ENCODE assay signal across 19 cellular contexts in genomic region chr2:129752686-129753085, GRCh38.
DNase-seq lines count a peak whose midpoint lies in the region; TF ChIP-seq lines count a peak whose summit lies in the region.
"Had no signal": no experiment of that assay in that cellular context is flagged by ENCODE, and none has a peak within 500 bp of the region (broad histone marks: within the 10 kb centered on the region; RNA-seq: fewer than 3 reads in every experiment).

No MANE protein-coding gene starts in this region.

- peak overlapping the region; percentile 52 for H3K4me2 ChIP-seq in OCI-LY3 (ENCODE audit: low read length)
- H3K4me2 ChIP-seq: BLaER1 had no signal

- H3K9me3 Mint-ChIP-seq in glutamatergic neuron (ENCODE audit: unreplicated experiment) (peaks cover 9% of the 10 kb centered on the region), nephron (peaks cover 16% of the 10 kb centered on the region)
- H3K9me3 Mint-ChIP-seq: CD8-positive, alpha-beta T cell had no signal

- DNase-seq in glutamatergic neuron (peak; percentile 6), spleen (peak; percentile 39), posterior vena cava (ENCODE audit: low spot score) (no peak), NCI-H446 treated with DMSO at 0.1 percent for 48 hours (lab: John Stamatoyannopoulos, UW) (no peak), colonic mucosa (no peak)
- DNase-seq: 8988T; CD8-positive, alpha-beta T cell; COR-L47; DMS 273 treated with DMSO at 0.1 percent for 48 hours; DMS53; DND-41; EL; GM23248 had no signal

- H3K4me3 ChIP-seq in OCI-LY3 (ENCODE audit: low read length) (peak overlapping the region; percentile 19; the same call in 1 of the 2 replicates), spleen (no peak overlapping the region), colonic mucosa (no peak overlapping the region)
- H3K4me3 ChIP-seq: BLaER1, GM12878, GM23248, HAP-1 had no signal

- H3K36me3 Mint-ChIP-seq in glutamatergic neuron (ENCODE audit: unreplicated experiment) (peaks cover 24% of the 10 kb centered on the region), nephron (ENCODE audit: low read depth) (peaks cover 4% of the 10 kb centered on the region)
- H3K36me3 Mint-ChIP-seq: CD14-positive monocyte; CD8-positive, alpha-beta T cell had no signal

- H3K27me3 Mint-ChIP-seq in glutamatergic neuron (ENCODE audit: unreplicated experiment) (peaks cover 7% of the 10 kb centered on the region), nephron (ENCODE audit: low read depth) (peaks cover 4% of the 10 kb centered on the region)

- H3K4me1 Mint-ChIP-seq in glutamatergic neuron (ENCODE audit: low read depth, unreplicated experiment) (peaks cover 24% of the 10 kb centered on the region), nephron (peaks cover 12% of the 10 kb centered on the region)

- H3K36me3 ChIP-seq in OCI-LY3 (replicated peaks; ENCODE audit: low read depth, low read length): no peaks in the 10 kb centered on the region
- no peaks in the 10 kb centered on the region for H3K36me3 ChIP-seq in spleen
- no peaks in the 10 kb centered on the region for H3K36me3 ChIP-seq in colonic mucosa
- H3K36me3 ChIP-seq: BLaER1, HAP-1 had no signal

- peak overlapping the region; percentile 36 for H3K27ac ChIP-seq in OCI-LY3 (ENCODE audit: low read length)
- H3K27ac ChIP-seq in spleen: no peak overlapping the region
- H3K27ac ChIP-seq in colonic mucosa: no peak overlapping the region
- H3K27ac ChIP-seq: BLaER1, GM23248 had no signal

- 0 out of 2 replicates have a peak, but pooled peaks cover 2% of the 10 kb centered on the region for H3K9me3 ChIP-seq in OCI-LY3 (ENCODE audit: insufficient read depth, low read length)
- H3K9me3 ChIP-seq in spleen: peaks cover 0 to 7% (median 0%) of the 10 kb centered on the region in 8 donors
- no peaks in the 10 kb centered on the region for H3K9me3 ChIP-seq in colonic mucosa
- H3K9me3 ChIP-seq: HAP-1 had no signal

- WGBS in spleen, 5 donors: 89 to 93% (median 90%) methylated on average over 10 of the region's 10 CpGs

- peak overlapping the region; percentile 31; the same call in 1 of the 2 replicates for H2AFZ ChIP-seq in OCI-LY3 (ENCODE audit: low read depth, low read length)
- H2AFZ ChIP-seq: GM23248 had no signal

- H3K27me3 ChIP-seq in OCI-LY3 (ENCODE audit: low read depth, low read length): peaks cover 3% of the 10 kb centered on the region; the same call in 1 of the 2 replicates
- H3K27me3 ChIP-seq in spleen (replicated peaks in 1 of 7): no peaks in the 10 kb centered on the region
- no peaks in the 10 kb centered on the region for H3K27me3 ChIP-seq in colonic mucosa
- H3K27me3 ChIP-seq: BLaER1 had no signal

- no peaks in the 10 kb centered on the region for H3K79me2 ChIP-seq in OCI-LY3 (ENCODE audit: low read length)

- intact Hi-C loops in spleen (cut with DNase I; ENCODE audit: low total_unique reads) (no loop called here), posterior vena cava (cut with DNase I) (no loop called here), colonic mucosa (cut with DNase I) (no loop called here)

- no peak overlapping the region for H3K9ac ChIP-seq in OCI-LY3 (ENCODE audit: low read length)
- no peak overlapping the region for H3K9ac ChIP-seq in colonic mucosa (ENCODE audit: low read depth in 2 of 2, low read length in 2 of 2)
- H3K9ac ChIP-seq: BLaER1, GM23248 had no signal

- H4K20me1 ChIP-seq in OCI-LY3 (ENCODE audit: insufficient read depth, low read length): no peaks in the 10 kb centered on the region
- H4K20me1 ChIP-seq: BLaER1 had no signal

- H3K27ac Mint-ChIP-seq in glutamatergic neuron (ENCODE audit: unreplicated experiment) (no peak overlapping the region), nephron (peak overlapping the region; percentile 6 to 37 (median 20))
- H3K27ac Mint-ChIP-seq: CD8-positive, alpha-beta T cell had no signal

- H3K4me1 ChIP-seq in OCI-LY3 (ENCODE audit: low read length): peaks cover 27% of the 10 kb centered on the region
- no peaks in the 10 kb centered on the region for H3K4me1 ChIP-seq in spleen
- no peaks in the 10 kb centered on the region for H3K4me1 ChIP-seq in colonic mucosa

- no peak for TF ChIP-seq POLR2A in spleen (IDR thresholded peaks at IDR 0.05)

- no peak for TF ChIP-seq CTCF in OCI-LY3 (IDR thresholded peaks at IDR 0.05; ENCODE audit: low read depth, low read length)
- no peak for TF ChIP-seq CTCF in glutamatergic neuron (IDR thresholded peaks at IDR 0.05; ENCODE audit: partially characterized antibody, unreplicated experiment)
- no peak for TF ChIP-seq CTCF in nephron (IDR thresholded peaks at IDR 0.05; ENCODE audit: unreplicated experiment in 3 of 3)
- no peak for TF ChIP-seq CTCF in spleen (IDR thresholded peaks at IDR 0.05 in 8 of 11, conservative IDR thresholded peaks at IDR 0.05 in 3 of 11)
- TF ChIP-seq CTCF in colonic mucosa (IDR thresholded peaks at IDR 0.05): no peak

- no peak overlapping the region for H3K4me3 Mint-ChIP-seq in glutamatergic neuron (ENCODE audit: unreplicated experiment)
- no peak overlapping the region for H3K4me3 Mint-ChIP-seq in nephron
- H3K4me3 Mint-ChIP-seq: CD14-positive monocyte; CD8-positive, alpha-beta T cell had no signal

Comparison
In these comparisons a context has a peak if more than half of its experiments do, and no peak if none do; other contexts are left out.
1. DNase-seq: peak in glutamatergic neuron (single experiment) and spleen (single experiment); none in posterior vena cava (single experiment), NCI-H446 treated with DMSO at 0.1 percent for 48 hours (single experiment) and colonic mucosa (single experiment).